8 cellular contexts compared by ENCODE assay signal in the genomic region with DNA sequence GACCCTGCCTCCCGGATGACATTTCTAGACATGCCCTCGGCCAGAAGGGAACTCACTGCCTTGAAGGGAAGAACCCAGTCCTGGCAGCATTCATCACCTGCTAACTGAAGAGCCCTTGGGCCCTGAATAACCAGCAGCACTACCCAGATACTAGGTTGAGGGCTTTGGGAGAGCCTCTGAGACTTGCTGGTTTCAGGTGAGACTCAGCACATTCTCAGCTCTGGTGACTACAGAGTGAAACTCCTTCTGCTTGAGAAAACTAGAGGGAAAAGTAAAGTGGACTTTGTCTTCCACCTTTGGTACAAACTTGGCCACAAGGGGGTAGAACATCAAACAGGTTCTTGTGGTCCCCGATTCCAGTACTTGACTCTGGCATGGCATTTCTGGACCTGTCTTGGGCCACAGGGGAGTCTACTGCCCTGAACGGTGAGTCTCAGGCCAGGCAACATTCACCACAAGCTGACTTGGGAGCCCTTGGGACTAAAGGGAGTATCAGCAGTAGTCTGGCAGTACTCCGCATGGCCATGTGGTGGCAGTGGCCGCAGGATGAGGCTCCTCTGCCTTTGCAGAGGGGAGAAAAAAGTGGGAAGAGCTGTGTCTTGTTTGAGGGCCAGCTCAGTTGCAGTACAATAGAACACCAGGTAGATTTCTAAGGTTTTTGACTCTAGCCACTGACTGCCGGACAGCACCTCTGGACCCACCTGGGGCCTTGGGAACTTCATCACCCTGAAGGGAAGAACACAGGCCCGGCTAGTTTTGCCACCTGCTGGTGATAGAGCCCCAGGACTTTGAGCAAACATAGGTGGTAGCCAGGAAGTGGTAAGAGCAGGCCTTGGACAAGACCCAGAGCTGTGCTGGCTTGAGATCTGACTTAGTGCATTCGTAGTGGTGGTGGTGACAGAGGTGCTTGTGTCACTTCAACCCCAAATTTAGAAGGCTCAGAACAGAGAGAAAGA.
DNase-seq lines count a peak whose midpoint lies in the region; ATAC-seq and TF ChIP-seq lines count a peak whose summit lies in the region.

No MANE protein-coding gene starts in this region.

- H3K9me3 Mint-ChIP-seq in GM23338, result peaks cover 8% of the 10 kb centered on the region

- no peaks in the 10 kb centered on the region for H3K79me2 ChIP-seq in GM23338 (replicated peaks; ENCODE audit: insufficient read depth)

- peaks cover 9% of the 10 kb centered on the region; the same call in 2 of the 3 replicates for H3K4me1 Mint-ChIP-seq in GM23338

- no peaks in the 10 kb centered on the region for H3K36me3 Mint-ChIP-seq in GM23338 (ENCODE audit: low read depth)

- no peak overlapping the region for H3K4me3 ChIP-seq in GM23338

- no peak for DNase-seq in AG09319 (ENCODE audit: extremely low read depth, low read depth)
- DNase-seq in GM23338 (ENCODE audit: low spot score), result peak; percentile 68
- DNase-seq in RPMI8226, result peak; percentile 34
- DNase-seq in foreskin keratinocyte, result peak in 1 of 2 donors; percentile 4
- DNase-seq in NCI-H187 (lab: John Stamatoyannopoulos, UW), result no peak
- DNase-seq in T1000 (lab: John Stamatoyannopoulos, UW), result no peak

- H3K4me1 ChIP-seq in GM23338 (ENCODE audit: insufficient read depth), result no peaks in the 10 kb centered on the region
- no peaks in the 10 kb centered on the region for H3K4me1 ChIP-seq in foreskin keratinocyte

- no peaks in the 10 kb centered on the region for H3K36me3 ChIP-seq in GM23338 (ENCODE audit: insufficient read depth)

- peak; percentile 68 for TF ChIP-seq CTCF in AG09319 (IDR thresholded peaks at IDR 0.05; ENCODE audit: low read depth, low read length)
- TF ChIP-seq CTCF in GM23338 (conservative IDR thresholded peaks at IDR 0.05; ENCODE audit: low read depth in 2 of 2), result peak; percentile 60 to 70
- TF ChIP-seq CTCF in foreskin keratinocyte (conservative IDR thresholded peaks at IDR 0.05), result peak; percentile 47

- H3F3A ChIP-seq in GM23338 (replicated peaks; ENCODE audit: low read depth), result no peaks in the 10 kb centered on the region

- H3K27ac ChIP-seq in GM23338 (ENCODE audit: low read depth) (no peak overlapping the region), foreskin keratinocyte (no peak overlapping the region)

- H3K9me2 ChIP-seq in GM23338 (ENCODE audit: insufficient read depth), result no peaks in the 10 kb centered on the region

- H3K4me2 ChIP-seq in GM23338, result no peak overlapping the region

- no peaks in the 10 kb centered on the region for H4K20me1 ChIP-seq in GM23338 (replicated peaks; ENCODE audit: insufficient read depth)

- no peak overlapping the region for H2AFZ ChIP-seq in GM23338

- H3K27me3 ChIP-seq in GM23338 (ENCODE audit: insufficient read depth) (no peaks in the 10 kb centered on the region), foreskin keratinocyte (no peaks in the 10 kb centered on the region)

- no peak overlapping the region for H3K4me3 Mint-ChIP-seq in GM23338

- ATAC-seq in GM23338 (peak; percentile 97), foreskin keratinocyte (peak; percentile 82), HG03342 (IDR thresholded peaks at IDR 0.05; ENCODE audit: unreplicated experiment) (no peak), HG02938 (IDR thresholded peaks at IDR 0.05; ENCODE audit: unreplicated experiment) (no peak)

- no peak overlapping the region for H3K27ac Mint-ChIP-seq in GM23338

- peaks cover 2% of the 10 kb centered on the region for H3K27me3 Mint-ChIP-seq in GM23338 (ENCODE audit: insufficient read depth, low read depth, poor library complexity)

TF ChIP-seq in GM23338, 12 proteins besides CTCF, POLR2A, EP300 and RAD21 (continues in another document):
- TF ChIP-seq EZH2 (IDR thresholded peaks at IDR 0.05; ENCODE audit: low read depth, unreplicated experiment), result no peak
- TF ChIP-seq STAT1 (IDR thresholded peaks at IDR 0.05; ENCODE audit: unreplicated experiment), result no peak
- TF ChIP-seq POLR2AphosphoS5 (IDR thresholded peaks at IDR 0.05; ENCODE audit: low read depth), result no peak
- no peak for TF ChIP-seq JUNB (IDR thresholded peaks at IDR 0.05; ENCODE audit: unreplicated experiment)
- no peak for TF ChIP-seq ZNF114 (CRISPR knock-in tag; IDR thresholded peaks at IDR 0.05)
- TF ChIP-seq ETS1 (IDR thresholded peaks at IDR 0.05), result no peak
- TF ChIP-seq, protein P1, sequence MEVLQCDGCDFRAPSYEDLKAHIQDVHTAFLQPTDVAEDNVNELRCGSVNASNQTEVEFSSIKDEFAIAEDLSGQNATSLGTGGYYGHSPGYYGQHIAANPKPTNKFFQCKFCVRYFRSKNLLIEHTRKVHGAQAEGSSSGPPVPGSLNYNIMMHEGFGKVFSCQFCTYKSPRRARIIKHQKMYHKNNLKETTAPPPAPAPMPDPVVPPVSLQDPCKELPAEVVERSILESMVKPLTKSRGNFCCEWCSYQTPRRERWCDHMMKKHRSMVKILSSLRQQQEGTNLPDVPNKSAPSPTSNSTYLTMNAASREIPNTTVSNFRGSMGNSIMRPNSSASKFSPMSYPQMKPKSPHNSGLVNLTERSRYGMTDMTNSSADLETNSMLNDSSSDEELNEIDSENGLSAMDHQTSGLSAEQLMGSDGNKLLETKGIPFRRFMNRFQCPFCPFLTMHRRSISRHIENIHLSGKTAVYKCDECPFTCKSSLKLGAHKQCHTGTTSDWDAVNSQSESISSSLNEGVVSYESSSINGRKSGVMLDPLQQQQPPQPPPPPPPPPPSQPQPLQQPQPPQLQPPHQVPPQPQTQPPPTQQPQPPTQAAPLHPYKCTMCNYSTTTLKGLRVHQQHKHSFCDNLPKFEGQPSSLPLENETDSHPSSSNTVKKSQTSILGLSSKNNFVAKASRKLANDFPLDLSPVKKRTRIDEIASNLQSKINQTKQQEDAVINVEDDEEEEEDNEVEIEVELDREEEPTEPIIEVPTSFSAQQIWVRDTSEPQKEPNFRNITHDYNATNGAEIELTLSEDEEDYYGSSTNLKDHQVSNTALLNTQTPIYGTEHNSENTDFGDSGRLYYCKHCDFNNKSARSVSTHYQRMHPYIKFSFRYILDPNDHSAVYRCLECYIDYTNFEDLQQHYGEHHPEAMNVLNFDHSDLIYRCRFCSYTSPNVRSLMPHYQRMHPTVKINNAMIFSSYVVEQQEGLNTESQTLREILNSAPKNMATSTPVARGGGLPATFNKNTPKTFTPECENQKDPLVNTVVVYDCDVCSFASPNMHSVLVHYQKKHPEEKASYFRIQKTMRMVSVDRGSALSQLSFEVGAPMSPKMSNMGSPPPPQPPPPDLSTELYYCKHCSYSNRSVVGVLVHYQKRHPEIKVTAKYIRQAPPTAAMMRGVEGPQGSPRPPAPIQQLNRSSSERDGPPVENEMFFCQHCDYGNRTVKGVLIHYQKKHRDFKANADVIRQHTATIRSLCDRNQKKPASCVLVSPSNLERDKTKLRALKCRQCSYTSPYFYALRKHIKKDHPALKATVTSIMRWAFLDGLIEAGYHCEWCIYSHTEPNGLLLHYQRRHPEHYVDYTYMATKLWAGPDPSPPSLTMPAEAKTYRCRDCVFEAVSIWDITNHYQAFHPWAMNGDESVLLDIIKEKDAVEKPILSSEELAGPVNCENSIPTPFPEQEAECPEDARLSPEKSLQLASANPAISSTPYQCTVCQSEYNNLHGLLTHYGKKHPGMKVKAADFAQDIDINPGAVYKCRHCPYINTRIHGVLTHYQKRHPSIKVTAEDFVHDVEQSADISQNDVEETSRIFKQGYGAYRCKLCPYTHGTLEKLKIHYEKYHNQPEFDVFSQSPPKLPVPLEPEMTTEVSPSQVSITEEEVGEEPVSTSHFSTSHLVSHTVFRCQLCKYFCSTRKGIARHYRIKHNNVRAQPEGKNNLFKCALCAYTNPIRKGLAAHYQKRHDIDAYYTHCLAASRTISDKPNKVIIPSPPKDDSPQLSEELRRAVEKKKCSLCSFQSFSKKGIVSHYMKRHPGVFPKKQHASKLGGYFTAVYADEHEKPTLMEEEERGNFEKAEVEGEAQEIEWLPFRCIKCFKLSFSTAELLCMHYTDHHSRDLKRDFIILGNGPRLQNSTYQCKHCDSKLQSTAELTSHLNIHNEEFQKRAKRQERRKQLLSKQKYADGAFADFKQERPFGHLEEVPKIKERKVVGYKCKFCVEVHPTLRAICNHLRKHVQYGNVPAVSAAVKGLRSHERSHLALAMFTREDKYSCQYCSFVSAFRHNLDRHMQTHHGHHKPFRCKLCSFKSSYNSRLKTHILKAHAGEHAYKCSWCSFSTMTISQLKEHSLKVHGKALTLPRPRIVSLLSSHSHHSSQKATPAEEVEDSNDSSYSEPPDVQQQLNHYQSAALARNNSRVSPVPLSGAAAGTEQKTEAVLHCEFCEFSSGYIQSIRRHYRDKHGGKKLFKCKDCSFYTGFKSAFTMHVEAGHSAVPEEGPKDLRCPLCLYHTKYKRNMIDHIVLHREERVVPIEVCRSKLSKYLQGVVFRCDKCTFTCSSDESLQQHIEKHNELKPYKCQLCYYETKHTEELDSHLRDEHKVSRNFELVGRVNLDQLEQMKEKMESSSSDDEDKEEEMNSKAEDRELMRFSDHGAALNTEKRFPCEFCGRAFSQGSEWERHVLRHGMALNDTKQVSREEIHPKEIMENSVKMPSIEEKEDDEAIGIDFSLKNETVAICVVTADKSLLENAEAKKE (CRISPR knock-in tag; IDR thresholded peaks at IDR 0.05), result no peak
- TF ChIP-seq NANOG (IDR thresholded peaks at IDR 0.05; ENCODE audit: borderline replicate concordance), result no peak
- no peak for TF ChIP-seq CREB1 (CRISPR knock-in tag; IDR thresholded peaks at IDR 0.05; ENCODE audit: low read depth)
- TF ChIP-seq EZH2phosphoT487 (IDR thresholded peaks at IDR 0.05; ENCODE audit: unreplicated experiment), result no peak

Comparison
In these comparisons a context has a peak if more than half of its experiments do, and no peak if none do; other contexts are left out.
1. DNase-seq: peak in GM23338 (single experiment) and RPMI8226 (single experiment); none in AG09319 (single experiment), NCI-H187 (0 of 2) and T1000 (single experiment).
2. ATAC-seq: peak in GM23338 (single experiment) and foreskin keratinocyte (single experiment); none in HG03342 (single experiment) and HG02938 (single experiment).
3. Peak in every context shown above with its lines, with median percentiles within 50 percentile points of each other: CTCF ChIP-seq.